In the genomic region with DNA sequence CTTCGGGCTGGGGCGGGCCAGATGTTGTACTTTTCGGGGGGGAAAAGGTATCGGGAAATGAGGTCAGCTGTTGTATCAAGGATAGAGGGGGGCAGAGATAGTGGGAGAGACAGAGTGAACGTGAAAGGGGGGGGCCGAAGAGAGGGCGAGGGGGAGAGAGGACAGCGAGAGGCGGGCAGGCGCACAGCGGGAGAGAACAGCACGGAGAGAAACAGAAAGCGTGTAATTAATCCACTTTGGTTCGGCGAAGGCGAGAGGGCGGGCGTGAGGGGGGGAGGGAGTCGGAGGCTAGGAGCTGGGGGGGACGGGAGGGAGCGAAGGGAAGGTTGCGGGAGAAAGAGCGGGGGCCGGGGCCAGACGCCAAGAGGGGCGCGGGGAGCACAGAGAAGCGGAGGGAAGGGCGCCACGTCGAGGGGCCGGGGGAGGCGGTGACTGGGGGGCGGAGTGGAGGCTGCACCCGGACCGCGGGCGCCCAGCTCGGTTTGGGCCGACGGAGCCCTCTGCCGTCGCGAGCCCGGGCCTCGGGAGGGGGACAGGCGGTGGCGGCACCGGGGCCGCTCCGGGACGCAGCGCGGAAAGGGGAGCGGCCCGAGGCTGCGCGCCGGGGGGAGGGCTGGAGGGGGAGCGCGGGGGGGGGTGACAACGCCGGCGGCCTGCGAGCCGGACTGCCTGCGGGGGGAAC, we compare ENCODE assay signal across 9 cellular contexts. TPM values are rescaled to one million over a fixed set of nuclear protein-coding genes. Genes with fewer than 3 reads are reported as not detected.
DNase-seq lines count a peak whose midpoint lies in the region; ATAC-seq, FAIRE-seq and TF ChIP-seq lines count a peak whose summit lies in the region.
"Had no signal": no experiment of that assay in that cellular context is flagged by ENCODE, and none has a peak within 500 bp of the region (broad histone marks: within the 10 kb centered on the region; RNA-seq: fewer than 3 reads in every experiment).

No MANE protein-coding gene starts in this region.

- no peak overlapping the region for H3K27ac ChIP-seq in kidney (ENCODE audit: low read depth in 2 of 2, low read length in 2 of 2)
- H3K27ac ChIP-seq in thoracic aorta = no peak overlapping the region
- H3K27ac ChIP-seq in substantia nigra (ENCODE audit: low read depth, low read length, poor library complexity, severe bottlenecking) = no peak overlapping the region

- H3K9me3 Mint-ChIP-seq in activated CD8-positive, alpha-beta T cell treated with anti-CD3 and anti-CD28 coated beads for 36 hours = no peaks in the 10 kb centered on the region
- H3K9me3 Mint-ChIP-seq in activated CD8-positive, alpha-beta T cell treated with anti-CD3 and anti-CD28 coated beads, Interleukin-2, amount 10 ng/mL, durations not matched to agents 7 days and 5 days (ENCODE audit: insufficient read depth) = no peaks in the 10 kb centered on the region

- CTCF ChIA-PET in activated CD8-positive, alpha-beta T cell treated with anti-CD3 and anti-CD28 coated beads for 36 hours (lab: Charles Lee) = interaction anchor here (0.6 to 9.2 kb wide), 2 partner anchors 13 to 599 kb away, joined by 3 to 87 read pairs; no protein-coding TSS in a partner anchor
- CTCF ChIA-PET in activated CD8-positive, alpha-beta T cell treated with anti-CD3 and anti-CD28 coated beads, Interleukin-2, amount 10 ng/mL, durations not matched to agents 7 days and 5 days (lab: Charles Lee) = no interaction called here

- no peak for DNase-seq in activated CD8-positive, alpha-beta T cell treated with anti-CD3 and anti-CD28 coated beads for 36 hours
- DNase-seq in activated CD8-positive, alpha-beta T cell treated with anti-CD3 and anti-CD28 coated beads, Interleukin-2, amount 10 ng/mL, durations not matched to agents 7 days and 5 days = no peak
- peak; percentile 48 for DNase-seq in amniotic epithelial cell (ENCODE audit: low read depth)
- peak; percentile 74 for DNase-seq in kidney
- DNase-seq in thoracic aorta (ENCODE audit: low spot score) = no peak
- DNase-seq in substantia nigra (lab: John Stamatoyannopoulos, UW) = no peak
- DNase-seq in A172 (ENCODE audit: low spot score) = no peak
- DNase-seq in GDM1 (lab: John Stamatoyannopoulos, UW) = no peak

- POLR2A ChIA-PET in activated CD8-positive, alpha-beta T cell treated with anti-CD3 and anti-CD28 coated beads for 36 hours (lab: Charles Lee) = no interaction called here
- POLR2A ChIA-PET in activated CD8-positive, alpha-beta T cell treated with anti-CD3 and anti-CD28 coated beads, Interleukin-2, amount 10 ng/mL, durations not matched to agents 7 days and 5 days (lab: Charles Lee) = no interaction called here

- no peak overlapping the region for H3K9ac ChIP-seq in kidney (ENCODE audit: low read length in 2 of 2)

- H3K27me3 Mint-ChIP-seq in activated CD8-positive, alpha-beta T cell treated with anti-CD3 and anti-CD28 coated beads for 36 hours = peaks cover 57% of the 10 kb centered on the region
- H3K27me3 Mint-ChIP-seq in activated CD8-positive, alpha-beta T cell treated with anti-CD3 and anti-CD28 coated beads, Interleukin-2, amount 10 ng/mL, durations not matched to agents 7 days and 5 days (ENCODE audit: low read depth) = peaks cover 57% of the 10 kb centered on the region

- intact Hi-C loops in activated CD8-positive, alpha-beta T cell treated with anti-CD3 and anti-CD28 coated beads for 36 hours (cut with micrococcal nuclease) = no loop called here
- intact Hi-C loops in kidney (cut with DNase I) = no loop called here

- H3K4me1 Mint-ChIP-seq in activated CD8-positive, alpha-beta T cell treated with anti-CD3 and anti-CD28 coated beads for 36 hours (ENCODE audit: low read depth) = peaks cover 32% of the 10 kb centered on the region
- H3K4me1 Mint-ChIP-seq in activated CD8-positive, alpha-beta T cell treated with anti-CD3 and anti-CD28 coated beads, Interleukin-2, amount 10 ng/mL, durations not matched to agents 7 days and 5 days (ENCODE audit: low read depth) = peaks cover 10% of the 10 kb centered on the region

- no peaks in the 10 kb centered on the region for H3K36me3 Mint-ChIP-seq in activated CD8-positive, alpha-beta T cell treated with anti-CD3 and anti-CD28 coated beads for 36 hours (ENCODE audit: low read depth)
- no peaks in the 10 kb centered on the region for H3K36me3 Mint-ChIP-seq in activated CD8-positive, alpha-beta T cell treated with anti-CD3 and anti-CD28 coated beads, Interleukin-2, amount 10 ng/mL, durations not matched to agents 7 days and 5 days (ENCODE audit: low read depth)
- H3K36me3 Mint-ChIP-seq: CD14-positive monocyte had no signal

- no peaks in the 10 kb centered on the region for H3K9me3 ChIP-seq in kidney (ENCODE audit: control insufficient read depth in 1 of 2, low read length in 2 of 2)
- H3K9me3 ChIP-seq in thoracic aorta = no peaks in the 10 kb centered on the region

- H3K4me3 ChIP-seq in kidney (ENCODE audit: low read length in 2 of 2) (no peak overlapping the region), thoracic aorta (peak overlapping the region; percentile 58)

- H3K4me1 ChIP-seq in kidney (ENCODE audit: control insufficient read depth in 1 of 2, insufficient read depth in 1 of 2, low read depth in 1 of 2, low read length in 2 of 2) (no peaks in the 10 kb centered on the region), thoracic aorta (ENCODE audit: control insufficient read depth in 1 of 2, low read depth in 2 of 2) (peaks cover 3 to 33% of the 10 kb centered on the region in 2 donors)

- H3K36me3 ChIP-seq in kidney (ENCODE audit: control insufficient read depth in 1 of 2, insufficient read depth in 2 of 2, low read length in 2 of 2) = no peaks in the 10 kb centered on the region
- no peaks in the 10 kb centered on the region for H3K36me3 ChIP-seq in thoracic aorta

- H3K4me3 Mint-ChIP-seq in activated CD8-positive, alpha-beta T cell treated with anti-CD3 and anti-CD28 coated beads for 36 hours = peak overlapping the region; percentile 41
- H3K4me3 Mint-ChIP-seq in activated CD8-positive, alpha-beta T cell treated with anti-CD3 and anti-CD28 coated beads, Interleukin-2, amount 10 ng/mL, durations not matched to agents 7 days and 5 days = no peak overlapping the region

- no peak for FAIRE-seq in kidney (lab: Jason Lieb, UNC)

- no peak overlapping the region for H3K27ac Mint-ChIP-seq in activated CD8-positive, alpha-beta T cell treated with anti-CD3 and anti-CD28 coated beads for 36 hours
- H3K27ac Mint-ChIP-seq in activated CD8-positive, alpha-beta T cell treated with anti-CD3 and anti-CD28 coated beads, Interleukin-2, amount 10 ng/mL, durations not matched to agents 7 days and 5 days = no peak overlapping the region
- H3K27ac Mint-ChIP-seq: CD14-positive monocyte had no signal

- ATAC-seq in activated CD8-positive, alpha-beta T cell treated with anti-CD3 and anti-CD28 coated beads for 36 hours = no peak
- ATAC-seq in activated CD8-positive, alpha-beta T cell treated with anti-CD3 and anti-CD28 coated beads, Interleukin-2, amount 10 ng/mL, durations not matched to agents 7 days and 5 days = no peak
- ATAC-seq in thoracic aorta (ENCODE audit: insufficient number of reproducible peaks, low FRiP score, low read depth) = no peak

- H3K27me3 ChIP-seq in thoracic aorta (replicated peaks; ENCODE audit: insufficient read depth) = peaks cover 3% of the 10 kb centered on the region

- no peak for TF ChIP-seq CTCF in activated CD8-positive, alpha-beta T cell treated with anti-CD3 and anti-CD28 coated beads for 36 hours (IDR thresholded peaks at IDR 0.05)
- TF ChIP-seq CTCF in kidney (IDR thresholded peaks at IDR 0.05; ENCODE audit: borderline replicate concordance, extremely low read depth, insufficient read depth) (no peak), thoracic aorta (IDR thresholded peaks at IDR 0.05) (no peak)

RNA-seq across cellular contexts. Expression of gene IGF2, which starts 0.6 kb away (rescaled TPM):
- total RNA-seq in activated CD8-positive, alpha-beta T cell treated with anti-CD3 and anti-CD28 coated beads for 36 hours = 1 to 10 TPM; 8.1 to 8.2 TPM
- total RNA-seq in activated CD8-positive, alpha-beta T cell treated with anti-CD3 and anti-CD28 coated beads, Interleukin-2, amount 10 ng/mL, durations not matched to agents 7 days and 5 days = not detected
- total RNA-seq in kidney = 30.5 TPM
- 10.2 TPM for polyA plus RNA-seq in kidney (ENCODE audit: insufficient read depth, low read depth, low replicate concordance)
- 10 to 100 TPM; 31.7 to 39.4 TPM for total RNA-seq in thoracic aorta
- total RNA-seq in A172 (2014; rRNA removed; shearing (Covaris generic)) = 0.67 and 0.90 TPM in 2 replicates
- polyA plus RNA-seq: CD14-positive monocyte had no signal

RNA-seq across cellular contexts. Expression of gene INS, which starts 22.4 kb away (rescaled TPM):
- total RNA-seq in activated CD8-positive, alpha-beta T cell treated with anti-CD3 and anti-CD28 coated beads for 36 hours = not detected
- total RNA-seq in activated CD8-positive, alpha-beta T cell treated with anti-CD3 and anti-CD28 coated beads, Interleukin-2, amount 10 ng/mL, durations not matched to agents 7 days and 5 days = not detected
- total RNA-seq in kidney (not detected), thoracic aorta (not detected)
- not detected for polyA plus RNA-seq in kidney (ENCODE audit: insufficient read depth, low read depth, low replicate concordance)
- total RNA-seq in A172 (2014; rRNA removed; shearing (Covaris generic)) = not detected in 2 replicates
- polyA plus RNA-seq: CD14-positive monocyte had no signal

RNA-seq across cellular contexts. Expression of gene TH, which starts 33.0 kb away (rescaled TPM):
- not detected for total RNA-seq in activated CD8-positive, alpha-beta T cell treated with anti-CD3 and anti-CD28 coated beads for 36 hours
- not detected for total RNA-seq in activated CD8-positive, alpha-beta T cell treated with anti-CD3 and anti-CD28 coated beads, Interleukin-2, amount 10 ng/mL, durations not matched to agents 7 days and 5 days
- total RNA-seq in kidney = not detected
- not detected for polyA plus RNA-seq in kidney (ENCODE audit: insufficient read depth, low read depth, low replicate concordance)
- total RNA-seq in thoracic aorta = not detected
- 0.26 and 0.43 TPM in 2 replicates for total RNA-seq in A172 (2014; rRNA removed; shearing (Covaris generic))
- polyA plus RNA-seq: CD14-positive monocyte had no signal

Comparison
In these comparisons a context has a peak if more than half of its experiments do, and no peak if none do; other contexts are left out.
1. DNase-seq: peak in amniotic epithelial cell (single experiment) and kidney (single experiment); none in activated CD8-positive, alpha-beta T cell treated with anti-CD3 and anti-CD28 coated beads for 36 hours (single experiment), activated CD8-positive, alpha-beta T cell treated with anti-CD3 and anti-CD28 coated beads, Interleukin-2, amount 10 ng/mL, durations not matched to agents 7 days and 5 days (single experiment), thoracic aorta (single experiment), substantia nigra (0 of 49), A172 (single experiment) and GDM1 (single experiment).